1 cellular context compared by ENCODE assay signal in the genomic region with DNA sequence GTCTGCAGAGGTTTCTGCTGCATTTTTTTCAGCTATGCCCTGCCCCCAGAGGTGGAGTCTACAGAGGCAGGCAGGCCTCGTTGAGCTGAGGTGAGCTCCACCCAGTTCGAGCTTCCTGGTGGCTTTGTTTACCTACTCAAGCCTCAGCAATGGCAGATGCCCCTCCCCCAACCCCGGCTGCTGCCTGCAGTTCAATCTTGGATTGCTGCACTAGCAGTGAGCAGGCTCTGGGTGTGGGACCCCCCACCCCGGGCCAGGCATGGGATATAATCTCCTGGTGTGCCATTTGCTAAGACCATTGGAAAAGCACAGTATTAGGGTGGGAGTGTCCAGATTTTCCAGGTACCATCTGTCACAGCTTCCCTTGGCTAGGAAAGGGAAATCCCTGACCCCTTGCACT. TPM values are rescaled to one million over a fixed set of nuclear protein-coding genes. Genes with fewer than 3 reads are reported as not detected.
"Had no signal": no experiment of that assay in that cellular context is flagged by ENCODE, and none has a peak within 500 bp of the region (broad histone marks: within the 10 kb centered on the region; RNA-seq: fewer than 3 reads in every experiment).

No MANE protein-coding gene starts in this region.

RNA-seq across cellular contexts. Expression of a gene that starts 56.2 kb away (rescaled TPM):
- total RNA-seq: G401 had no signal
